In genomic region chr6:71222676-71223075, GRCh38 we compare ENCODE assay signal across 29 cellular contexts.
"Had no signal": no experiment of that assay in that cellular context is flagged by ENCODE, and none has a peak within 500 bp of the region (broad histone marks: within the 10 kb centered on the region; RNA-seq: fewer than 3 reads in every experiment).

No MANE protein-coding gene starts in this region.

- H3K36me3 Mint-ChIP-seq: activated CD8-positive, alpha-beta memory T cell treated with anti-CD3 and anti-CD28 coated beads, Interleukin-2, amount 10 ng/mL, durations not matched to agents 7 days and 5 days; activated naive CD8-positive, alpha-beta T cell treated with anti-CD3 and anti-CD28 coated beads for 36 hours had no signal

- H3K27ac ChIP-seq: ascending aorta, KMS-11, SJCRH30, SK-N-MC, WERI-Rb-1 had no signal

- H3K9me3 ChIP-seq: ascending aorta, SJCRH30 had no signal

- H3K36me3 ChIP-seq: ascending aorta, SJCRH30, WERI-Rb-1 had no signal

- H3K27me3 Mint-ChIP-seq: activated CD8-positive, alpha-beta memory T cell treated with anti-CD3 and anti-CD28 coated beads, Interleukin-2, amount 10 ng/mL, durations not matched to agents 7 days and 5 days; activated naive CD8-positive, alpha-beta T cell treated with anti-CD3 and anti-CD28 coated beads for 36 hours; activated T-helper 17 cell treated with anti-CD3 and anti-CD28 coated beads, Interleukin-2, amount 50 U/mL, for 72 hours had no signal

- H3K4me3 ChIP-seq: ascending aorta, SJCRH30, SK-N-MC had no signal

- H3K4me2 ChIP-seq: KMS-11 had no signal

- H3K27ac Mint-ChIP-seq: activated CD4-positive, alpha-beta memory T cell treated with anti-CD3 and anti-CD28 coated beads, Interleukin-2, amount 10 ng/mL, durations not matched to agents 7 days and 5 days; activated CD8-positive, alpha-beta memory T cell treated with anti-CD3 and anti-CD28 coated beads, Interleukin-2, amount 10 ng/mL, durations not matched to agents 7 days and 5 days; activated T-cell treated with anti-CD3 and anti-CD28 coated beads, Interleukin-2, amount 50 U/mL, for 72 hours; activated T-helper 17 cell treated with anti-CD3 and anti-CD28 coated beads, Interleukin-2, amount 50 U/mL, for 72 hours had no signal

- H3K27me3 ChIP-seq: ascending aorta, SJCRH30 had no signal

- H3K9me3 Mint-ChIP-seq: activated CD4-positive, alpha-beta memory T cell treated with anti-CD3 and anti-CD28 coated beads, Interleukin-2, amount 10 ng/mL, durations not matched to agents 7 days and 5 days; activated naive CD8-positive, alpha-beta T cell treated with anti-CD3 and anti-CD28 coated beads for 36 hours; activated T-cell treated with anti-CD3 and anti-CD28 coated beads, Interleukin-2, amount 50 U/mL, for 72 hours; activated T-helper 17 cell treated with anti-CD3 and anti-CD28 coated beads, Interleukin-2, amount 50 U/mL, for 72 hours had no signal

- ATAC-seq: activated CD8-positive, alpha-beta memory T cell treated with anti-CD3 and anti-CD28 coated beads, Interleukin-2, amount 10 ng/mL, durations not matched to agents 7 days and 5 days; activated T-cell treated with anti-CD3 and anti-CD28 coated beads, Interleukin-2, amount 50 U/mL, for 72 hours; activated T-helper 17 cell treated with anti-CD3 and anti-CD28 coated beads, Interleukin-2, amount 50 U/mL, for 72 hours had no signal

- H3K4me1 ChIP-seq: ascending aorta had no signal

- H3K4me1 Mint-ChIP-seq: activated CD4-positive, alpha-beta memory T cell treated with anti-CD3 and anti-CD28 coated beads, Interleukin-2, amount 10 ng/mL, durations not matched to agents 7 days and 5 days; activated CD8-positive, alpha-beta memory T cell treated with anti-CD3 and anti-CD28 coated beads, Interleukin-2, amount 10 ng/mL, durations not matched to agents 7 days and 5 days; activated T-helper 17 cell treated with anti-CD3 and anti-CD28 coated beads, Interleukin-2, amount 50 U/mL, for 72 hours had no signal

- H3K9ac ChIP-seq: KMS-11 had no signal

- H3K4me3 Mint-ChIP-seq: activated CD4-positive, alpha-beta memory T cell treated with anti-CD3 and anti-CD28 coated beads, Interleukin-2, amount 10 ng/mL, durations not matched to agents 7 days and 5 days; activated CD8-positive, alpha-beta memory T cell treated with anti-CD3 and anti-CD28 coated beads, Interleukin-2, amount 10 ng/mL, durations not matched to agents 7 days and 5 days; activated naive CD8-positive, alpha-beta T cell treated with anti-CD3 and anti-CD28 coated beads for 36 hours; activated T-cell treated with anti-CD3 and anti-CD28 coated beads, Interleukin-2, amount 50 U/mL, for 72 hours; activated T-helper 17 cell treated with anti-CD3 and anti-CD28 coated beads, Interleukin-2, amount 50 U/mL, for 72 hours had no signal

- DNase-seq: activated CD4-positive, alpha-beta memory T cell treated with anti-CD3 and anti-CD28 coated beads, Interleukin-2, amount 10 ng/mL, durations not matched to agents 7 days and 5 days; activated CD4-positive, alpha-beta T cell treated with anti-CD3 and anti-CD28 coated beads for 1 hour; activated CD4-positive, alpha-beta T cell treated with anti-CD3 and anti-CD28 coated beads for 48 hours; activated CD4-positive, CD25-positive, alpha-beta regulatory T cell; activated CD8-positive, alpha-beta memory T cell treated with anti-CD3 and anti-CD28 coated beads for 24 hours; activated CD8-positive, alpha-beta memory T cell treated with anti-CD3 and anti-CD28 coated beads, Interleukin-2, amount 10 ng/mL, durations not matched to agents 7 days and 5 days; activated effector memory CD4-positive, alpha-beta T cell treated with anti-CD3 and anti-CD28 coated beads, Interleukin-2, amount 50 U/mL, for 16 hours; activated naive CD4-positive, alpha-beta T cell; activated naive CD4-positive, alpha-beta T cell treated with anti-CD3 and anti-CD28 coated beads, Interleukin-2, amount 50 U/mL, for 16 hours; activated naive CD8-positive, alpha-beta T cell treated with anti-CD3 and anti-CD28 coated beads for 36 hours; activated T-cell treated with anti-CD3 and anti-CD28 coated beads, Interleukin-2, amount 50 U/mL, for 1 hour; activated T-cell treated with anti-CD3 and anti-CD28 coated beads, Interleukin-2, amount 50 U/mL, for 72 hours; amygdala; NCI-H1105; NCI-H1417 treated with DMSO at 0.1 percent for 48 hours; NCI-H187 treated with DMSO at 0.1 percent for 48 hours; NCI-H2081; NCI-H2171 treated with DMSO at 0.1 percent for 48 hours; NCI-H2227 treated with DMSO at 0.1 percent for 48 hours; NCI-H446; NCI-H510A treated with DMSO at 0.1 percent for 48 hours; SHP77; SJCRH30; T1000; WERI-Rb-1 had no signal
